In genomic region chr1:156342556-156342955, GRCh38 we compare ENCODE assay signal across 31 cellular contexts. TPM values are rescaled to one million over a fixed set of nuclear protein-coding genes. Genes with fewer than 3 reads are reported as not detected.
DNase-seq lines count a peak whose midpoint lies in the region; TF ChIP-seq lines count a peak whose summit lies in the region.
"Had no signal": no experiment of that assay in that cellular context is flagged by ENCODE, and none has a peak within 500 bp of the region (broad histone marks: within the 10 kb centered on the region; RNA-seq: fewer than 3 reads in every experiment).

No MANE protein-coding gene starts in this region.

- H3K27me3 Mint-ChIP-seq in HFFc6 (ENCODE audit: insufficient read depth): peaks cover 7% of the 10 kb centered on the region

- H3K4me1 Mint-ChIP-seq in HFFc6 (ENCODE audit: low read depth): peaks cover 25% of the 10 kb centered on the region
- H3K4me1 Mint-ChIP-seq: WTC11 had no signal

- H3K4me3 Mint-ChIP-seq in HFFc6: no peak overlapping the region
- H3K4me3 Mint-ChIP-seq: activated naive CD8-positive, alpha-beta T cell treated with anti-CD3 and anti-CD28 coated beads, Interleukin-2, amount 50 U/mL, for 24 hours; activated T-cell treated with anti-CD3 and anti-CD28 coated beads, Interleukin-2, amount 50 U/mL, for 4 hours; CD14-positive monocyte; stimulated activated memory B cell treated with anti-CD40 and anti-IgM and Interleukin-4, amounts not matched to agents 10 μg/mL and 1 μg/mL and 100 μg/mL, for 72 hours; WTC11 had no signal

- TF ChIP-seq CTCF in HFFc6 (IDR thresholded peaks at IDR 0.05): no peak

- no peak overlapping the region; the same call in 1 of the 2 replicates for H3K27ac Mint-ChIP-seq in HFFc6
- H3K27ac Mint-ChIP-seq: activated naive CD8-positive, alpha-beta T cell treated with anti-CD3 and anti-CD28 coated beads, Interleukin-2, amount 50 U/mL, for 24 hours; stimulated activated memory B cell treated with anti-CD40 and anti-IgM and Interleukin-4, amounts not matched to agents 10 μg/mL and 1 μg/mL and 100 μg/mL, for 72 hours; WTC11 had no signal

- peaks cover 4% of the 10 kb centered on the region for H3K36me3 Mint-ChIP-seq in HFFc6 (ENCODE audit: low read depth)
- H3K36me3 Mint-ChIP-seq: CD14-positive monocyte; stimulated activated memory B cell treated with anti-CD40 and anti-IgM and Interleukin-4, amounts not matched to agents 10 μg/mL and 1 μg/mL and 100 μg/mL, for 72 hours had no signal

- no peaks in the 10 kb centered on the region for H3K9me3 Mint-ChIP-seq in HFFc6
- H3K9me3 Mint-ChIP-seq: activated naive CD8-positive, alpha-beta T cell treated with anti-CD3 and anti-CD28 coated beads, Interleukin-2, amount 50 U/mL, for 24 hours; activated T-cell treated with anti-CD3 and anti-CD28 coated beads, Interleukin-2, amount 50 U/mL, for 4 hours; stimulated activated memory B cell treated with anti-CD40 and anti-IgM and Interleukin-4, amounts not matched to agents 10 μg/mL and 1 μg/mL and 100 μg/mL, for 72 hours; WTC11 had no signal

- DNase-seq in HFFc6: peak; percentile 50
- peak; percentile 47 for DNase-seq in SK-N-DZ (ENCODE audit: low spot score)
- DNase-seq in fibroblast of peridontal ligament (ENCODE audit: extremely low read depth): peak; percentile 40
- peak; percentile 20 for DNase-seq in renal cortical epithelial cell (ENCODE audit: low read depth)
- DNase-seq in HuH-7 (ENCODE audit: low spot score): no peak
- DNase-seq in occipital lobe (lab: John Stamatoyannopoulos, UW): no peak
- DNase-seq in COLO668 (lab: John Stamatoyannopoulos, UW; ENCODE audit: unreplicated experiment): no peak
- DNase-seq: activated CD4-positive, alpha-beta T cell treated with anti-CD3 and anti-CD28 coated beads, Interleukin-2, amount 50 U/mL, for 1 hour; activated gamma-delta T cell treated with Interleukin-2 at 50 U/mL for 16 hours; activated naive CD8-positive, alpha-beta T cell treated with anti-CD3 and anti-CD28 coated beads, Interleukin-2, amount 50 U/mL, for 24 hours; activated T-cell treated with anti-CD3 and anti-CD28 coated beads, Interleukin-2, amount 50 U/mL, for 4 hours; cerebellar nuclear complex; DMS 273 treated with DMSO at 0.1 percent for 48 hours; GDM1; NCI-H1417 treated with DMSO at 0.1 percent for 48 hours; NCI-H2081; NCI-H446; right lobe of liver; stimulated activated CD4-positive, alpha-beta T cell treated with anti-CD3 and anti-CD28 coated beads, Interleukin-4, amount 100 ng/mL, for 4 hours; substantia nigra; SW 1271; T1000; upper lobe of right lung had no signal

RNA-seq across cellular contexts. Expression of gene TSACC, which starts 4.2 kb away (rescaled TPM):
- total RNA-seq in HFFc6 (2021; fragmentation: NEBNext Ultra II Directional; extraction: Animal tissue kit (Norgen Biotek cat#: 25700)): under 1 TPM; 0.48 to 0.99 (median 0.70) TPM
- 1.6 and 2.4 TPM in 2 replicates for polyA plus RNA-seq in SK-N-DZ (2014; cell fraction: cytosol; rRNA removed)
- 0.91 TPM in 1 of 2 replicates, not detected in the other for polyA plus RNA-seq in SK-N-DZ (2014; cell fraction: nucleus; rRNA removed)
- total RNA-seq in renal cortical epithelial cell: not detected in 2 replicates
- total RNA-seq in occipital lobe: not detected
- total RNA-seq: dermis microvascular lymphatic vessel endothelial cell, lung microvascular endothelial cell, posterior vena cava, Right ventricle myocardium inferior, upper lobe of right lung had no signal

RNA-seq across cellular contexts. Expression of gene CCT3, which starts 4.5 kb away (rescaled TPM):
- 100 to 1,000 TPM; 306 to 382 (median 317) TPM for total RNA-seq in HFFc6 (2021; fragmentation: NEBNext Ultra II Directional; extraction: Animal tissue kit (Norgen Biotek cat#: 25700))
- 1,130 and 1,182 TPM in 2 replicates for polyA plus RNA-seq in SK-N-DZ (2014; cell fraction: cytosol; rRNA removed)
- 445 and 623 TPM in 2 replicates for polyA plus RNA-seq in SK-N-DZ (2014; cell fraction: nucleus; rRNA removed)
- total RNA-seq in renal cortical epithelial cell: 499 and 846 TPM in 2 replicates
- 352 TPM for total RNA-seq in occipital lobe

RNA-seq across cellular contexts. Expression of gene RHBG, which starts 26.5 kb away (rescaled TPM):
- not detected for total RNA-seq in HFFc6 (2021; fragmentation: NEBNext Ultra II Directional; extraction: Animal tissue kit (Norgen Biotek cat#: 25700))
- polyA plus RNA-seq in SK-N-DZ (2014; cell fraction: cytosol; rRNA removed): 5.4 and 8.6 TPM in 2 replicates
- polyA plus RNA-seq in SK-N-DZ (2014; cell fraction: nucleus; rRNA removed): 22.8 and 30.3 TPM in 2 replicates
- 0.55 TPM in 1 of 2 replicates, not detected in the other for total RNA-seq in renal cortical epithelial cell
- total RNA-seq in occipital lobe: not detected
- total RNA-seq: activated T-cell treated with anti-CD3 and anti-CD28 coated beads, Interleukin-2, amount 50 U/mL, for 4 hours; dermis microvascular lymphatic vessel endothelial cell; lung microvascular endothelial cell; OCI-LY7; posterior vena cava; Right ventricle myocardium inferior; upper lobe of right lung had no signal
- polyA plus RNA-seq: CD14-positive monocyte had no signal

RNA-seq across cellular contexts. Expression of gene VHLL, which starts 43.4 kb away (rescaled TPM):
- not detected for total RNA-seq in HFFc6 (2021; fragmentation: NEBNext Ultra II Directional; extraction: Animal tissue kit (Norgen Biotek cat#: 25700))
- not detected in 2 replicates for polyA plus RNA-seq in SK-N-DZ (2014; cell fraction: cytosol; rRNA removed)
- polyA plus RNA-seq in SK-N-DZ (2014; cell fraction: nucleus; rRNA removed): not detected in 2 replicates
- total RNA-seq in renal cortical epithelial cell: not detected in 2 replicates
- 0.94 TPM for total RNA-seq in occipital lobe
- total RNA-seq: posterior vena cava, right lobe of liver, Right ventricle myocardium inferior, upper lobe of right lung, WTC11 had no signal
- polyA plus RNA-seq: CD14-positive monocyte had no signal

RNA-seq across cellular contexts. Expression of gene GLMP, which starts 47.1 kb away (rescaled TPM):
- 10 to 100 TPM; 50.8 to 91.8 (median 87.4) TPM for total RNA-seq in HFFc6 (2021; fragmentation: NEBNext Ultra II Directional; extraction: Animal tissue kit (Norgen Biotek cat#: 25700))
- polyA plus RNA-seq in SK-N-DZ (2014; cell fraction: cytosol; rRNA removed): 7.0 and 8.6 TPM in 2 replicates
- 9.4 and 10.3 TPM in 2 replicates for polyA plus RNA-seq in SK-N-DZ (2014; cell fraction: nucleus; rRNA removed)
- 23.7 and 37.2 TPM in 2 replicates for total RNA-seq in renal cortical epithelial cell
- total RNA-seq in occipital lobe: 12.5 TPM

Comparison
In these comparisons a context has a peak if more than half of its experiments do, and no peak if none do; other contexts are left out.
1. DNase-seq: peak in HFFc6 (single experiment), SK-N-DZ (single experiment), fibroblast of peridontal ligament (single experiment) and renal cortical epithelial cell (single experiment); none in HuH-7 (single experiment), occipital lobe (single experiment) and COLO668 (single experiment).